12 cellular contexts compared by ENCODE assay signal in genomic region chrX:141002568-141002967, GRCh38. TPM values are rescaled to one million over a fixed set of nuclear protein-coding genes. Genes with fewer than 3 reads are reported as not detected.
"Had no signal": no experiment of that assay in that cellular context is flagged by ENCODE, and none has a peak within 500 bp of the region (broad histone marks: within the 10 kb centered on the region; RNA-seq: fewer than 3 reads in every experiment).

Gene SPANXB1, plus strand, starts transcription at chrX:141002594. Its CDS starts 100 bp downstream, at chrX:141002694.

RNA-seq across cellular contexts. Expression of gene SPANXB1, which starts in this region (rescaled TPM):
- total RNA-seq: activated CD4-positive, alpha-beta memory T cell treated with anti-CD3 and anti-CD28 coated beads, Interleukin-2, amount 10 ng/mL, durations not matched to agents 7 days and 5 days; activated CD8-positive, alpha-beta memory T cell treated with anti-CD3 and anti-CD28 coated beads, Interleukin-2, amount 10 ng/mL, durations not matched to agents 7 days and 5 days; activated naive CD8-positive, alpha-beta T cell treated with anti-CD3 and anti-CD28 coated beads for 36 hours; ascending aorta; body of pancreas; breast epithelium; cardiac septum; LHCN-M2; OCI-LY7; Right ventricle myocardium superior; T-helper 1 cell treated with Interleukin-12 subunit alpha and Interleukin-12 subunit beta and Interleukin-4 antibody, amounts not matched to agents 30 ng/mL and 1 ng/mL, for 36 hours; T-helper 2 cell treated with Interferon-gamma antibody and Interleukin-4, amounts not matched to agents 100 ng/mL and 5 ng/mL, for 36 hours had no signal
